In the genomic region with DNA sequence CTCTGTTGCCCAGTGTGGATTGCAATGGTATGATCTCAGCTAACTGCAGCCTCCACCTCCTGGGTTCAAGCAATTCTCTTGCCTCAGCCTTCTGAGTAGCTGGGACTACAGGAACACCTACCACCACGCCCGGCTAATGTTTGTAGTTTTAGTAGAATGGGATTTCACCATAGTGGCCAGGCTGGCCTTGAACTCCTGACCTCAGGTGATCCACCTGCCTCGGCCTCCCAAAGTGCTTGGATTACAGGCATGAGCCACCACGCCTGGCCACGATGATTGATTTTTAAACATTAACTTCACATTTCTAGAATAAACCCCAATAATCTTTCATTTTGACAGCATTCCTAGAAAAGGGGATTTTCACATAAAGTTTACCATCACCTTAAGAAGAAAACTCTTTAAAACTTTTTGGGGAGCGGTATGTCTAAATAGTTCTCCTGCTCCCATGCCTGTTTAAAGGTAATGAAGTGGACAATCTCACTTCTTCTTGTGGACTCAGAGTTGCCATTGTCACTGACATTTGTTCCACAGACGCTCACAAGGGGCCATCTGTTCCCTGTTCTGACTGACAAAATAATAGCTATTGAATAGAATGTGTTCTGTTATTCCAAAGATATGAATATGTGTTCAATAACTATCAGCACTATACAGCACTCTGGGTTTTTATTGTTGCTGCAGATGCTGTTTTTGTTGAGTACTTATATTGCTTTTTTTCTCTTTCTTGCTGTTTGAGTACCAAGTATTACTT, we compare ENCODE assay signal across 21 cellular contexts.
DNase-seq lines count a peak whose midpoint lies in the region; ATAC-seq, FAIRE-seq and TF ChIP-seq lines count a peak whose summit lies in the region.
"Had no signal": no experiment of that assay in that cellular context is flagged by ENCODE, and none has a peak within 500 bp of the region (broad histone marks: within the 10 kb centered on the region; RNA-seq: fewer than 3 reads in every experiment).

No MANE protein-coding gene starts in this region.

- intact Hi-C loops in esophagus muscularis mucosa (cut with DNase I): no loop called here

- no peaks in the 10 kb centered on the region for H3K36me3 Mint-ChIP-seq in T-helper 2 cell treated with Interferon-gamma antibody and Interleukin-4, amounts not matched to agents 5 μg/mL and 100 μg/mL, for 36 hours (ENCODE audit: low read depth)
- no peaks in the 10 kb centered on the region for H3K36me3 Mint-ChIP-seq in stimulated activated naive B cell treated with anti-CD40 and anti-IgM and Interleukin-4, amounts not matched to agents 10 μg/mL and 1 μg/mL and 100 μg/mL, for 72 hours
- H3K36me3 Mint-ChIP-seq: activated naive CD8-positive, alpha-beta T cell treated with anti-CD3 and anti-CD28 coated beads, Interleukin-2, amount 10 ng/mL, durations not matched to agents 7 days and 5 days; CD4-positive, alpha-beta memory T cell had no signal

- no peak overlapping the region for H3K4me3 Mint-ChIP-seq in T-helper 2 cell treated with Interferon-gamma antibody and Interleukin-4, amounts not matched to agents 5 μg/mL and 100 μg/mL, for 36 hours
- H3K4me3 Mint-ChIP-seq in stimulated activated naive B cell treated with anti-CD40 and anti-IgM and Interleukin-4, amounts not matched to agents 10 μg/mL and 1 μg/mL and 100 μg/mL, for 72 hours: no peak overlapping the region
- H3K4me3 Mint-ChIP-seq: activated naive CD8-positive, alpha-beta T cell treated with anti-CD3 and anti-CD28 coated beads, Interleukin-2, amount 10 ng/mL, durations not matched to agents 7 days and 5 days; central memory CD8-positive, alpha-beta T cell; IgD-negative memory B cell had no signal

- TF ChIP-seq CTCF in esophagus muscularis mucosa (IDR thresholded peaks at IDR 0.05): no peak

- H3K27ac Mint-ChIP-seq in T-helper 2 cell treated with Interferon-gamma antibody and Interleukin-4, amounts not matched to agents 5 μg/mL and 100 μg/mL, for 36 hours: peak overlapping the region; percentile 46
- H3K27ac Mint-ChIP-seq in stimulated activated naive B cell treated with anti-CD40 and anti-IgM and Interleukin-4, amounts not matched to agents 10 μg/mL and 1 μg/mL and 100 μg/mL, for 72 hours: no peak overlapping the region
- H3K27ac Mint-ChIP-seq: activated naive CD8-positive, alpha-beta T cell treated with anti-CD3 and anti-CD28 coated beads, Interleukin-2, amount 10 ng/mL, durations not matched to agents 7 days and 5 days; IgD-negative memory B cell had no signal

- WGBS in esophagus muscularis mucosa: 84% methylated on average over 7 of the region's 7 CpGs

- H3K9me3 Mint-ChIP-seq in T-helper 2 cell treated with Interferon-gamma antibody and Interleukin-4, amounts not matched to agents 5 μg/mL and 100 μg/mL, for 36 hours: no peaks in the 10 kb centered on the region
- H3K9me3 Mint-ChIP-seq in stimulated activated naive B cell treated with anti-CD40 and anti-IgM and Interleukin-4, amounts not matched to agents 10 μg/mL and 1 μg/mL and 100 μg/mL, for 72 hours: no peaks in the 10 kb centered on the region
- H3K9me3 Mint-ChIP-seq: activated naive CD8-positive, alpha-beta T cell treated with anti-CD3 and anti-CD28 coated beads, Interleukin-2, amount 10 ng/mL, durations not matched to agents 7 days and 5 days; CD4-positive, alpha-beta memory T cell; central memory CD8-positive, alpha-beta T cell; IgD-negative memory B cell had no signal

- H3K27me3 Mint-ChIP-seq in T-helper 2 cell treated with Interferon-gamma antibody and Interleukin-4, amounts not matched to agents 5 μg/mL and 100 μg/mL, for 36 hours (ENCODE audit: low read depth): no peaks in the 10 kb centered on the region
- no peaks in the 10 kb centered on the region for H3K27me3 Mint-ChIP-seq in stimulated activated naive B cell treated with anti-CD40 and anti-IgM and Interleukin-4, amounts not matched to agents 10 μg/mL and 1 μg/mL and 100 μg/mL, for 72 hours
- H3K27me3 Mint-ChIP-seq: activated naive CD8-positive, alpha-beta T cell treated with anti-CD3 and anti-CD28 coated beads, Interleukin-2, amount 10 ng/mL, durations not matched to agents 7 days and 5 days; CD4-positive, alpha-beta memory T cell; central memory CD8-positive, alpha-beta T cell; IgD-negative memory B cell had no signal

- no peak overlapping the region for H3K4me3 ChIP-seq in esophagus muscularis mucosa

- no peak for TF ChIP-seq EP300 in esophagus muscularis mucosa (IDR thresholded peaks at IDR 0.05)

- TF ChIP-seq POLR2A in GM12891 (IDR thresholded peaks at IDR 0.05; ENCODE audit: low read depth, low read length) (no peak), esophagus muscularis mucosa (IDR thresholded peaks at IDR 0.05; ENCODE audit: low read depth) (no peak)

- no peak for DNase-seq in T-helper 2 cell treated with Interferon-gamma antibody and Interleukin-4, amounts not matched to agents 5 μg/mL and 100 μg/mL, for 36 hours (ENCODE audit: low spot score)
- no peak for DNase-seq in T-helper 2 cell
- no peak for DNase-seq in GM12891 (ENCODE audit: insufficient read length, low spot score)
- peak; percentile 68 for DNase-seq in esophagus muscularis mucosa (ENCODE audit: extremely low spot score)
- DNase-seq in NK-92 (lab: John Stamatoyannopoulos, UW; ENCODE audit: unreplicated experiment): no peak
- DNase-seq in stimulated activated naive B cell treated with anti-CD40 and anti-IgM and Interleukin-4, amounts not matched to agents 10 μg/mL and 1 μg/mL and 100 μg/mL, for 72 hours: no peak
- DNase-seq: activated CD4-positive, CD25-positive, alpha-beta regulatory T cell; activated naive CD8-positive, alpha-beta T cell treated with anti-CD3 and anti-CD28 coated beads, Interleukin-2, amount 10 ng/mL, durations not matched to agents 7 days and 5 days; CD4-positive, alpha-beta memory T cell; DMS 273 treated with DMSO at 0.1 percent for 48 hours; kidney glomerular epithelial cell; NCI-H1092; NCI-H187 treated with DMSO at 0.1 percent for 48 hours; NCI-H82; stimulated activated CD4-positive, alpha-beta T cell treated with anti-CD3 and anti-CD28 coated beads, Interleukin-1b, Interleukin-23, amount 100 ng/mL, for 48 hours had no signal

- H3K9me3 ChIP-seq in esophagus muscularis mucosa: no peaks in the 10 kb centered on the region
- H3K9me3 ChIP-seq: neutrophil had no signal

- peaks cover 0 to 9% (median 2%) of the 10 kb centered on the region in 4 donors for H3K4me1 ChIP-seq in esophagus muscularis mucosa

- H3K36me3 ChIP-seq in esophagus muscularis mucosa: no peaks in the 10 kb centered on the region
- H3K36me3 ChIP-seq: neutrophil had no signal

- no peak for FAIRE-seq in GM12891 (lab: Jason Lieb, UNC)
- FAIRE-seq: urothelium cell line had no signal

- H3K4me1 Mint-ChIP-seq in T-helper 2 cell treated with Interferon-gamma antibody and Interleukin-4, amounts not matched to agents 5 μg/mL and 100 μg/mL, for 36 hours (ENCODE audit: low read depth): peaks cover 36% of the 10 kb centered on the region
- no peaks in the 10 kb centered on the region for H3K4me1 Mint-ChIP-seq in stimulated activated naive B cell treated with anti-CD40 and anti-IgM and Interleukin-4, amounts not matched to agents 10 μg/mL and 1 μg/mL and 100 μg/mL, for 72 hours

- H3K27me3 ChIP-seq in esophagus muscularis mucosa: no peaks in the 10 kb centered on the region

- ATAC-seq in HG03342 (IDR thresholded peaks at IDR 0.05; ENCODE audit: unreplicated experiment): peak; percentile 33
- ATAC-seq in stimulated activated naive B cell treated with anti-CD40 and anti-IgM and Interleukin-4, amounts not matched to agents 10 μg/mL and 1 μg/mL and 100 μg/mL, for 72 hours (replicated peaks): no peak
- no peak for ATAC-seq in HG02759 (IDR thresholded peaks at IDR 0.05; ENCODE audit: unreplicated experiment)

- no peak overlapping the region for H3K27ac ChIP-seq in esophagus muscularis mucosa (replicated peaks in 1 of 4)
- H3K27ac ChIP-seq: neutrophil had no signal

TF ChIP-seq in GM12891, 5 proteins besides CTCF, POLR2A, EP300 and RAD21:
- TF ChIP-seq POU2F2 (IDR thresholded peaks at IDR 0.05; ENCODE audit: low read depth, low read length) (no peak), POLR2AphosphoS5 (IDR thresholded peaks at IDR 0.05; ENCODE audit: low read depth, low read length) (no peak), PAX5 (IDR thresholded peaks at IDR 0.05; ENCODE audit: insufficient read depth, low read length, severe bottlenecking) (no peak), SPI1 (IDR thresholded peaks at IDR 0.05; ENCODE audit: low read depth, low read length) (0 out of 2 replicates have a peak, but pooled peaks have one; percentile 38), TAF1 (IDR thresholded peaks at IDR 0.05; ENCODE audit: low read depth, low read length) (no peak)
